In the genomic region with DNA sequence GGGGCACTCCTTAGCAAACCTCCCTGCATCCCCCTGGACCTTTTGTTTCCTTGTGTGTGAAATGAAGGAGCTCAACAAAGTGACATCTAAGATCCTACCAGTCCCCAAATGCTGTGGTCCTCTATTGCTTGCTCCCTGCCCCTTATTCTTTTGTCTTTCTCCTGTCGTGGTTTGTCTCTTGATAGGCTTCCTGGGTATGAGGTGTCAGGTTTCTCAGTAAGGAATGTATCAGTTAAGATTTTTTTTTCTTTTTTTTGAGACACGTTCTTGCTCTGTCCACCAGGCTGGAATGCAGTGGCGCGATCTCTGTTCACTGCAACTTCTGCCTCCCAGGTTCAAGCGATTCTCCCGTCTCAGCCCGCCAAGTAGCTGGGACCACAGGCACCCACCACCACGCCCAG, we compare ENCODE assay signal across 14 cellular contexts. TPM values are rescaled to one million over a fixed set of nuclear protein-coding genes. Genes with fewer than 3 reads are reported as not detected.
DNase-seq lines count a peak whose midpoint lies in the region; ATAC-seq, FAIRE-seq and TF ChIP-seq lines count a peak whose summit lies in the region.
"Had no signal": no experiment of that assay in that cellular context is flagged by ENCODE, and none has a peak within 500 bp of the region (broad histone marks: within the 10 kb centered on the region; RNA-seq: fewer than 3 reads in every experiment).

No MANE protein-coding gene starts in this region.

- H3K36me3 Mint-ChIP-seq in neural progenitor cell: no peaks in the 10 kb centered on the region

- H3K4ac ChIP-seq in H1 (replicated peaks; ENCODE audit: insufficient read length, low read depth, low read length): no peak overlapping the region

- no peak overlapping the region for H2BK12ac ChIP-seq in H1 (ENCODE audit: low read depth, low read length)

- POLR2A ChIA-PET in H1 (lab: Charles Lee; ENCODE audit: partially characterized antibody): interaction anchor here (1.0 kb wide), 1 partner anchor 11 kb away, joined by 3 read pairs; no protein-coding TSS in a partner anchor
- POLR2A ChIA-PET in HepG2 (lab: Yijun Ruan, JAX): no interaction called here

- H3K36me3 ChIP-seq in GM23248 (ENCODE audit: low read depth): no peaks in the 10 kb centered on the region
- peaks cover 0 to 2% (median 0%) of the 10 kb centered on the region in 4 experiments; a peak in 2 of 8 replicates for H3K36me3 ChIP-seq in H1 (ENCODE audit: control insufficient read depth in 2 of 4, insufficient read depth in 4 of 4, low read length in 3 of 4)
- no peaks in the 10 kb centered on the region for H3K36me3 ChIP-seq in neural progenitor cell
- H3K36me3 ChIP-seq in HepG2 (replicated peaks in 1 of 2; ENCODE audit: control insufficient read depth in 1 of 2, insufficient read depth in 2 of 2, low read length in 2 of 2): no peaks in the 10 kb centered on the region
- H3K36me3 ChIP-seq: heart right ventricle had no signal

- no peaks in the 10 kb centered on the region for H3K9me3 Mint-ChIP-seq in neural progenitor cell
- H3K9me3 Mint-ChIP-seq: stimulated activated naive CD8-positive, alpha-beta T cell treated with anti-CD3 and anti-CD28 coated beads, Interleukin-15, Interleukin-2, amounts not matched to agents 100 ng/mL and 50 ng/mL, for 24 hours had no signal

- H3K27ac ChIP-seq in GM23248 (no peak overlapping the region), H1 (ENCODE audit: low read depth, low read length) (no peak overlapping the region), neural progenitor cell (no peak overlapping the region), HepG2 (ENCODE audit: extremely low read length, insufficient read depth, low read length) (no peak overlapping the region)
- H3K27ac ChIP-seq: C4-2B, heart right ventricle had no signal

- FAIRE-seq in H1 (lab: Jason Lieb, UNC): no peak
- FAIRE-seq in HepG2 (lab: Jason Lieb, UNC): no peak

- in situ Hi-C loops in GM23248 (cut with MboI): no loop called here
- in situ Hi-C loops in HepG2 (cut with HindIII; ENCODE audit: extremely low pct_ligation_motif_present, low pct_unique_long_range_greater_than_20kb): no loop called here

- no peak overlapping the region for H4K5ac ChIP-seq in H1 (ENCODE audit: insufficient read length, low read depth, low read length)

- TF ChIP-seq EP300 in H1 (IDR thresholded peaks at IDR 0.05; ENCODE audit: borderline replicate concordance in 1 of 2, low read depth in 2 of 2, low read length in 2 of 2): no peak
- TF ChIP-seq EP300 in HepG2 (IDR thresholded peaks at IDR 0.05; ENCODE audit: low read depth in 2 of 2, low read length in 2 of 2): no peak
- TF ChIP-seq EP300 in HepG2 (CRISPR knock-in tag; IDR thresholded peaks at IDR 0.05; ENCODE audit: borderline replicate concordance): no peak

- H4K20me1 ChIP-seq in GM23248 (ENCODE audit: insufficient read depth): no peaks in the 10 kb centered on the region
- H4K20me1 ChIP-seq in H1 (replicated peaks in 1 of 2; ENCODE audit: control insufficient read depth in 1 of 2, insufficient read depth in 2 of 2, low read length in 2 of 2): no peaks in the 10 kb centered on the region
- H4K20me1 ChIP-seq in neural progenitor cell (ENCODE audit: low read depth): no peaks in the 10 kb centered on the region
- H4K20me1 ChIP-seq in HepG2 (ENCODE audit: insufficient read depth, low read length): no peaks in the 10 kb centered on the region

- TF ChIP-seq RAD21 in H1 (IDR thresholded peaks at IDR 0.05 in 1 of 2, conservative IDR thresholded peaks at IDR 0.05 in 1 of 2; ENCODE audit: low read depth in 2 of 2, low read length in 2 of 2): no peak
- no peak for TF ChIP-seq RAD21 in HepG2 (CRISPR knock-in tag; IDR thresholded peaks at IDR 0.05)

- H2BK15ac ChIP-seq in H1 (ENCODE audit: low read length): no peak overlapping the region

- intact Hi-C loops in HepG2 (cut with micrococcal nuclease; ENCODE audit: unreplicated experiment): no loop called here

- H3K18ac ChIP-seq in H1 (ENCODE audit: extremely low read depth, low read length): peak overlapping the region; percentile 80; the same call in 1 of the 2 replicates

- H3K27me3 Mint-ChIP-seq in neural progenitor cell (ENCODE audit: insufficient read depth, low read depth): no peaks in the 10 kb centered on the region

- H3K27me3 ChIP-seq in GM23248 (replicated peaks; ENCODE audit: insufficient read depth): no peaks in the 10 kb centered on the region
- no peaks in the 10 kb centered on the region for H3K27me3 ChIP-seq in H1 (replicated peaks in 1 of 4; ENCODE audit: control insufficient read depth in 3 of 4, extremely low read depth in 1 of 4, insufficient read depth in 3 of 4, low read length in 3 of 4)
- H3K27me3 ChIP-seq in neural progenitor cell: no peaks in the 10 kb centered on the region
- H3K27me3 ChIP-seq in HepG2 (ENCODE audit: control insufficient read depth in 1 of 2, insufficient read depth in 2 of 2, low read length in 2 of 2): peaks cover 0 to 22% of the 10 kb centered on the region in 2 experiments; a peak in 4 of 5 replicates

- no peak overlapping the region for H3K4me2 ChIP-seq in GM23248 (ENCODE audit: unreplicated experiment)
- 0 out of 4 replicates have a peak overlapping the region, but pooled peaks of 1 of the 2 experiments have one; percentile 22 for H3K4me2 ChIP-seq in H1 (ENCODE audit: insufficient read depth in 1 of 2, low read depth in 2 of 2, low read length in 2 of 2)
- no peak overlapping the region for H3K4me2 ChIP-seq in neural progenitor cell
- H3K4me2 ChIP-seq in HepG2 (ENCODE audit: low read depth, low read length): no peak overlapping the region

- H2BK120ac ChIP-seq in H1 (replicated peaks; ENCODE audit: low read depth, low read length): no peak overlapping the region

- H3K9me2 ChIP-seq in GM23248 (ENCODE audit: insufficient read depth): no peaks in the 10 kb centered on the region

- no peak overlapping the region for H3K4me3 Mint-ChIP-seq in neural progenitor cell
- H3K4me3 Mint-ChIP-seq: stimulated activated naive CD8-positive, alpha-beta T cell treated with anti-CD3 and anti-CD28 coated beads, Interleukin-15, Interleukin-2, amounts not matched to agents 100 ng/mL and 50 ng/mL, for 24 hours had no signal

- no peak overlapping the region for H3K23ac ChIP-seq in H1 (ENCODE audit: insufficient read length)

- H2BK20ac ChIP-seq in H1 (ENCODE audit: low read length): no peak overlapping the region

- H3K23me2 ChIP-seq in H1 (ENCODE audit: low read depth, low read length): no peaks in the 10 kb centered on the region

- DNase-seq in GM23248 (peak; percentile 23), M059J (ENCODE audit: low read depth) (peak; percentile 92), H1 (ENCODE audit: low read depth in 1 of 2, low spot score in 2 of 2) (no peak), neural progenitor cell (ENCODE audit: low spot score) (peak; percentile 50), HepG2 (ENCODE audit: low spot score) (no peak), hypothalamus (lab: John Stamatoyannopoulos, UW) (no peak)
- DNase-seq: activated CD4-positive, alpha-beta T cell treated with anti-CD3 and anti-CD28 coated beads, Interleukin-2, amount 50 U/mL, for 4 hours; heart right ventricle; NCI-H510A treated with DMSO at 0.1 percent for 48 hours; T-helper 9 cell had no signal

- ATAC-seq in HepG2 (no peak), GM18909 (IDR thresholded peaks at IDR 0.05; ENCODE audit: poor library complexity, unreplicated experiment) (no peak), HG02870 (IDR thresholded peaks at IDR 0.05; ENCODE audit: unreplicated experiment) (no peak)

- H2BK5ac ChIP-seq in H1 (ENCODE audit: low read depth, low read length): no peak overlapping the region

- TF ChIP-seq CTCF in H1 (IDR thresholded peaks at IDR 0.05; ENCODE audit: control extremely low read depth in 1 of 3, insufficient read depth in 1 of 3, low read depth in 1 of 3, low read length in 3 of 3) (no peak), neural progenitor cell (IDR thresholded peaks at IDR 0.05) (no peak), HepG2 (CRISPR knock-in tag; IDR thresholded peaks at IDR 0.05) (no peak)

- no peak overlapping the region for H2AFZ ChIP-seq in GM23248
- no peak overlapping the region for H2AFZ ChIP-seq in H1 (ENCODE audit: low read length)
- peak overlapping the region; percentile 1 for H2AFZ ChIP-seq in neural progenitor cell (replicated peaks)
- no peak overlapping the region for H2AFZ ChIP-seq in HepG2 (ENCODE audit: low read length)

- H3K4me1 Mint-ChIP-seq in neural progenitor cell: peaks cover 25% of the 10 kb centered on the region

- no peaks in the 10 kb centered on the region for H3K9me3 ChIP-seq in GM23248 (ENCODE audit: low read depth)
- no peaks in the 10 kb centered on the region for H3K9me3 ChIP-seq in H1 (ENCODE audit: insufficient read depth in 2 of 2, low read depth in 1 of 2, low read length in 1 of 2)
- no peaks in the 10 kb centered on the region for H3K9me3 ChIP-seq in neural progenitor cell (ENCODE audit: low read depth)
- H3K9me3 ChIP-seq in HepG2 (ENCODE audit: low read length): no peaks in the 10 kb centered on the region
- H3K9me3 ChIP-seq: heart right ventricle had no signal

- WGBS in GM23248 (ENCODE audit: low coverage in 1 of 2, low lambda C conversion rate in 2 of 2, missing lambda C conversion rate in 2 of 2), 2 experiments: 82 to 84% methylated on average over 8 of the region's 8 CpGs
- WGBS in H1 (ENCODE audit: extremely low coverage in 1 of 2, insufficient coverage in 1 of 2, insufficient read length in 1 of 2, insufficient replicate concordance in 2 of 2, low coverage in 1 of 2, low lambda C conversion rate in 2 of 2, missing lambda C conversion rate in 1 of 2), 2 experiments: 75% methylated on average over 8 of the region's 8 CpGs; no CpG with 5 or more reads in 1 of the 2 experiments
- 44% methylated on average over 8 of the region's 8 CpGs for WGBS in HepG2 (ENCODE audit: low lambda C conversion rate)

- no peak for TF ChIP-seq POLR2A in H1 (IDR thresholded peaks at IDR 0.05; ENCODE audit: control extremely low read depth in 1 of 2, low read depth in 2 of 2, low read length in 2 of 2)
- no peak for TF ChIP-seq POLR2A in HepG2 (IDR thresholded peaks at IDR 0.05; ENCODE audit: insufficient read depth in 1 of 2, low read depth in 2 of 2, low read length in 2 of 2)

- no peak overlapping the region for H4K91ac ChIP-seq in H1 (replicated peaks; ENCODE audit: insufficient read length, low read length)

- H3K56ac ChIP-seq in H1 (replicated peaks; ENCODE audit: insufficient read length, low read depth, low read length): no peak overlapping the region

- H3K4me1 ChIP-seq in GM23248 (ENCODE audit: insufficient read depth): peaks cover 42% of the 10 kb centered on the region
- peaks cover 0 to 9% (median 5%) of the 10 kb centered on the region in 4 experiments; a peak in 5 of 7 replicates for H3K4me1 ChIP-seq in H1 (replicated peaks in 1 of 4; ENCODE audit: control insufficient read depth in 3 of 4, insufficient read depth in 4 of 4, low read length in 3 of 4)
- H3K4me1 ChIP-seq in neural progenitor cell: peaks cover 13% of the 10 kb centered on the region
- H3K4me1 ChIP-seq in HepG2 (ENCODE audit: insufficient read depth, low read length): no peaks in the 10 kb centered on the region

- BruUV-seq in HepG2 (replicated peaks; lab: Mats Ljungman, UMichigan): no TSS peak

- CTCF ChIA-PET in H1 (lab: Charles Lee; ENCODE audit: partially characterized antibody): interaction anchor here (1.7 to 7.8 kb wide), 6 partner anchors 12 to 262 kb away, joined by 5 to 94 read pairs (median 10); partner anchors contain the start of gene CNIH3
- CTCF ChIA-PET in HepG2 (lab: Yijun Ruan, JAX; ENCODE audit: low intra/inter-chr PET ratio, low total read pairs): no interaction called here

- H3K27ac Mint-ChIP-seq in neural progenitor cell: no peak overlapping the region
- H3K27ac Mint-ChIP-seq: stimulated activated naive CD8-positive, alpha-beta T cell treated with anti-CD3 and anti-CD28 coated beads, Interleukin-15, Interleukin-2, amounts not matched to agents 100 ng/mL and 50 ng/mL, for 24 hours had no signal

- no peak overlapping the region for H2AK5ac ChIP-seq in H1 (ENCODE audit: low read depth, low read length)

- 0 out of 2 replicates have a peak, but pooled peaks cover 3% of the 10 kb centered on the region for H3K79me2 ChIP-seq in GM23248 (ENCODE audit: insufficient read depth)
- H3K79me2 ChIP-seq in H1 (ENCODE audit: control insufficient read depth in 1 of 2, insufficient read depth in 2 of 2, low read length in 2 of 2): no peaks in the 10 kb centered on the region
- H3K79me2 ChIP-seq in neural progenitor cell (ENCODE audit: low read depth): no peaks in the 10 kb centered on the region
- no peaks in the 10 kb centered on the region for H3K79me2 ChIP-seq in HepG2 (ENCODE audit: insufficient read depth, low read length)

- H3K9ac ChIP-seq in GM23248 (no peak overlapping the region), H1 (replicated peaks in 1 of 4; ENCODE audit: extremely low read depth in 1 of 4, low read depth in 3 of 4, low read length in 3 of 4) (no peak overlapping the region), neural progenitor cell (no peak overlapping the region), HepG2 (ENCODE audit: insufficient read depth, low read depth, low read length) (no peak overlapping the region)

- H3K79me1 ChIP-seq in H1 (ENCODE audit: low read depth, low read length): no peaks in the 10 kb centered on the region

- H3K4me3 ChIP-seq in GM23248: no peak overlapping the region
- no peak overlapping the region for H3K4me3 ChIP-seq in H1 (ENCODE audit: extremely low read depth in 1 of 4, insufficient read depth in 2 of 4, low read depth in 3 of 4, low read length in 4 of 4)
- H3K4me3 ChIP-seq in neural progenitor cell: no peak overlapping the region
- H3K4me3 ChIP-seq in HepG2 (replicated peaks in 1 of 3; ENCODE audit: insufficient read depth in 1 of 3, low read depth in 2 of 3, low read length in 3 of 3): no peak overlapping the region
- H3K4me3 ChIP-seq: heart right ventricle had no signal

- no peak overlapping the region for H4K8ac ChIP-seq in H1 (ENCODE audit: extremely low read depth, insufficient read depth, low read length)

- H3F3A ChIP-seq in GM23248 (ENCODE audit: insufficient read depth) (peaks cover 27% of the 10 kb centered on the region), neural progenitor cell (ENCODE audit: low read depth) (no peaks in the 10 kb centered on the region)

- H3K14ac ChIP-seq in H1 (ENCODE audit: insufficient read length): no peak overlapping the region

RNA-seq across cellular contexts. Expression of gene CNIH3, which starts 16.8 kb away (rescaled TPM):
- 2.1 and 6.4 TPM in 2 replicates for total RNA-seq in GM23248 (2014; rRNA removed; shearing (Covaris generic))
- polyA plus RNA-seq in GM23248 (2016; fragmentation: Nextera tagmentation; extraction: Ambion mirVana) (4.7 and 6.2 TPM in 2 replicates), H1 (2011; rRNA removed) (2.8 and 3.7 TPM in 2 replicates), HepG2 (2011; rRNA removed) (0.36 and 0.99 TPM in 2 replicates)
- total RNA-seq in M059J (2014; rRNA removed; shearing (Covaris generic)): 21.4 and 23.5 TPM in 2 replicates
- total RNA-seq in H1 (2021; fragmentation: NEBNext Ultra II Directional; extraction: Animal tissue kit (Norgen Biotek cat#: 25700)): 4.4 and 5.6 TPM in 2 replicates
- polyA plus RNA-seq in H1 (2011; cell fraction: cytosol; rRNA removed): 3.0 TPM
- 3.4 TPM for polyA plus RNA-seq in H1 (2011; cell fraction: nucleus; rRNA removed)
- polyA plus RNA-seq in H1 (2012, experiment 1 of 2): 4.1 to 5.5 TPM (median 4.6 TPM) in 4 replicates
- polyA plus RNA-seq in H1 (2012, experiment 2 of 2): 3.9 TPM
- polyA plus RNA-seq in H1 (2013, experiment 1 of 2): 3.9 TPM
- 4.7 TPM for polyA plus RNA-seq in H1 (2013, experiment 2 of 2)
- 6.8 and 9.8 TPM in 2 replicates for polyA minus RNA-seq in H1 (2011; rRNA and poly(A)+ RNA removed)
- polyA minus RNA-seq in H1 (2011; cell fraction: cytosol; rRNA and poly(A)+ RNA removed): 3.7 TPM
- 9.7 TPM for polyA minus RNA-seq in H1 (2011; cell fraction: nucleus; rRNA and poly(A)+ RNA removed)
- total RNA-seq in neural progenitor cell (ENCODE audit: low replicate concordance) (2.0 and 2.5 TPM in 2 replicates), HepG2 (2016; rRNA removed; fragmentation: Illumina TruSeq; extraction: Trizol) (0.55 and 1.1 TPM in 2 replicates)
- total RNA-seq in HepG2 (2016; cell fraction: cytosol; rRNA removed; fragmentation: Illumina TruSeq; extraction: Trizol; ENCODE audit: low read depth): 2.8 and 4.6 TPM in 2 replicates
- 0.98 and 1.0 TPM in 2 replicates for total RNA-seq in HepG2 (2016; cell fraction: insoluble cytoplasmic fraction; rRNA removed; fragmentation: Illumina TruSeq; extraction: Trizol)
- 1.9 and 3.1 TPM in 2 replicates for total RNA-seq in HepG2 (2016; cell fraction: membrane; rRNA removed; fragmentation: Illumina TruSeq; extraction: Trizol)
- 0.56 and 1.2 TPM in 2 replicates for total RNA-seq in HepG2 (2016; cell fraction: nucleus; rRNA removed; fragmentation: Illumina TruSeq; extraction: Trizol)
- polyA plus RNA-seq in HepG2 (2011; cell fraction: cytosol; rRNA removed): 0.27 and 0.42 TPM in 2 replicates
- polyA plus RNA-seq in HepG2 (2011; cell fraction: nucleus; rRNA removed): 0.74 and 0.87 TPM in 2 replicates
- 0.61 and 0.94 TPM in 2 replicates for polyA plus RNA-seq in HepG2 (2012)
- polyA plus RNA-seq in HepG2 (2016; cell fraction: cytosol; fragmentation: Illumina TruSeq; extraction: Trizol; ENCODE audit: low read depth): 4.1 and 4.3 TPM in 2 replicates
- 0.69 and 0.95 TPM in 2 replicates for polyA plus RNA-seq in HepG2 (2016; cell fraction: insoluble cytoplasmic fraction; fragmentation: Illumina TruSeq; extraction: Trizol; ENCODE audit: low read depth)
- 2.4 and 2.5 TPM in 2 replicates for polyA plus RNA-seq in HepG2 (2016; cell fraction: membrane; fragmentation: Illumina TruSeq; extraction: Trizol; ENCODE audit: low read depth)
- polyA plus RNA-seq in HepG2 (2016; cell fraction: nucleus; fragmentation: Illumina TruSeq; extraction: Trizol; ENCODE audit: insufficient read depth, low read depth): 0.85 TPM in 1 of 2 replicates, not detected in the other
- polyA minus RNA-seq in HepG2 (2011; rRNA and poly(A)+ RNA removed; ENCODE audit: low replicate concordance): 0.37 and 0.48 TPM in 2 replicates
- 0.99 TPM in 1 of 2 replicates, not detected in the other for polyA minus RNA-seq in HepG2 (2011; cell fraction: cytosol; rRNA and poly(A)+ RNA removed)
- 1.7 and 2.6 TPM in 2 replicates for polyA minus RNA-seq in HepG2 (2011; cell fraction: nucleus; rRNA and poly(A)+ RNA removed)

Comparison
In these comparisons a context has a peak if more than half of its experiments do, and no peak if none do; other contexts are left out.
1. DNase-seq: peak in GM23248 (single experiment), M059J (single experiment) and neural progenitor cell (single experiment); none in H1 (0 of 2), HepG2 (single experiment) and hypothalamus (0 of 51).